Comparison of ENCODE assay signal across 8 cellular contexts in the genomic region with DNA sequence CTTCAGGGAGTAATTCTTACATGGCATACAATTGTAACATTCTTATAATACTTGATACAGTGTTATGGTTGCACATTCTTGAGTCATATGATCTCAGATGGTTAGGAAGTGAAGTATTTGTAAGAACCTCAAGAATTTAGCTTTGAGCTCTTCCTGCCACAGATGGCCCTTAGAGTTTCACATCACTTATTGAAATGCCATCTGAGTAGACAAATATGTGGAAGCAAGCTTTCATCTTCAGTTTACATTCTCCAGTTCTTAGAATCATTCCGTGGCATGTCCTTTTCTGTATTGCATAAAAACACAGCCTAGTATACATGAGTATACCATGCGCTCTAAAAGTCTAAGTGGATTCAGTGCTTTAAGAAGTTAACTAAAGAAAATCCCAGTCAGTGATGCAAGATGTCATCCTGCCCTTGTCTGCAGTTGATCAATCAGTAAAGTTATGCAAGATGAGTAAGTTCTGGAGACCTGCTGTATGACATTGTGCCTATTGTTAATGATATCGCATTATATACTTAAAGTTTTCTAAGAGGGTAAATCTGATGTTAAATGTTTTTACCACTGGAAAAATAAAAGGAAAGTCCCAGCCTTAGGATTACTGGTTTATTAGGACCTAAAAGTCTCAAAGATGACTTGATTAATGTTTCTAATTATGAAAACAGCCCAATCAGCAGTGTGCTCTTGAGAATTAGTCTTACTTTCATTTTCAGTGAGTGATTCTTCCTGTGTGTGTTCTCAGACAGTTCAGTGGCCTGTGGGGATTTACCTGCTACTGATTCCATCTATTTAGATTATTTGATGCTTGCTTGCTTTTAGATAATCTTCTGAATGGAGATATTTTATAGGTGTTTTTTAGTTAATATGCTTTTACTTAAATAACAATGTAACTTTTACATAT. TPM values are rescaled to one million over a fixed set of nuclear protein-coding genes. Genes with fewer than 3 reads are reported as not detected.
A peak's percentile ranks its signal among the peaks of the same experiment; 100 is the strongest.
DNase-seq lines count a peak whose midpoint lies in the region; ATAC-seq, FAIRE-seq and TF ChIP-seq lines count a peak whose summit lies in the region.

No MANE protein-coding gene starts in this region.

- no peaks in the 10 kb centered on the region for H3K79me2 ChIP-seq in neural progenitor cell (ENCODE audit: low read depth)

- H3K27ac ChIP-seq in neural progenitor cell, result no peak overlapping the region

- no peak for FAIRE-seq in bronchial epithelial cell (lab: Jason Lieb, UNC)

- peaks cover 25% of the 10 kb centered on the region for H3K4me1 ChIP-seq in mucosa of descending colon (ENCODE audit: low read depth)
- no peaks in the 10 kb centered on the region for H3K4me1 ChIP-seq in neural progenitor cell

- H2AFZ ChIP-seq in neural progenitor cell (replicated peaks), result no peak overlapping the region

- H3K36me3 Mint-ChIP-seq in activated naive CD4-positive, alpha-beta T cell treated with anti-CD3 and anti-CD28 coated beads for 36 hours (ENCODE audit: low read depth), result no peaks in the 10 kb centered on the region
- H3K36me3 Mint-ChIP-seq in neural progenitor cell, result peaks cover 15% of the 10 kb centered on the region

- intact Hi-C loops in activated naive CD4-positive, alpha-beta T cell treated with anti-CD3 and anti-CD28 coated beads for 36 hours (cut with micrococcal nuclease), result loop anchor here (1.0 to 5.0 kb wide), 14 partner anchors 13 to 777 kb away; partner anchors contain the start of genes GLRX, RFESD, RHOBTB3 and SKIC3
- intact Hi-C loops in mucosa of descending colon (cut with DNase I, micrococcal nuclease), result no loop called here

- no peak overlapping the region for H3K4me2 ChIP-seq in neural progenitor cell

- no peaks in the 10 kb centered on the region for H3K27me3 Mint-ChIP-seq in activated naive CD4-positive, alpha-beta T cell treated with anti-CD3 and anti-CD28 coated beads for 36 hours (ENCODE audit: low read depth)
- H3K27me3 Mint-ChIP-seq in neural progenitor cell (ENCODE audit: insufficient read depth, low read depth), result peaks cover 6% of the 10 kb centered on the region

- H3K4me3 ChIP-seq in bronchial epithelial cell (ENCODE audit: low read depth, low read length), result no peak overlapping the region
- H3K4me3 ChIP-seq in mucosa of descending colon, result no peak overlapping the region
- no peak overlapping the region for H3K4me3 ChIP-seq in neural progenitor cell

- H3K4me1 Mint-ChIP-seq in activated naive CD4-positive, alpha-beta T cell treated with anti-CD3 and anti-CD28 coated beads for 36 hours (ENCODE audit: low read depth), result peaks cover 26% of the 10 kb centered on the region
- no peaks in the 10 kb centered on the region for H3K4me1 Mint-ChIP-seq in neural progenitor cell

- no peaks in the 10 kb centered on the region for H3K27me3 ChIP-seq in bronchial epithelial cell (ENCODE audit: control insufficient read depth, insufficient read depth, low read length)
- no peaks in the 10 kb centered on the region for H3K27me3 ChIP-seq in neural progenitor cell

- H3K4me3 Mint-ChIP-seq in activated naive CD4-positive, alpha-beta T cell treated with anti-CD3 and anti-CD28 coated beads for 36 hours, result peak overlapping the region; percentile 36
- no peak overlapping the region for H3K4me3 Mint-ChIP-seq in neural progenitor cell

- no peaks in the 10 kb centered on the region for H4K20me1 ChIP-seq in neural progenitor cell (ENCODE audit: low read depth)

- CTCF ChIA-PET in activated naive CD4-positive, alpha-beta T cell treated with anti-CD3 and anti-CD28 coated beads for 36 hours (lab: Charles Lee), result interaction anchor here (0.8 to 1.6 kb wide), 2 partner anchors 49 to 116 kb away, joined by 3 to 4 read pairs; no protein-coding TSS in a partner anchor

- H3K9me3 Mint-ChIP-seq in activated naive CD4-positive, alpha-beta T cell treated with anti-CD3 and anti-CD28 coated beads for 36 hours, result no peaks in the 10 kb centered on the region
- peaks cover 3% of the 10 kb centered on the region for H3K9me3 Mint-ChIP-seq in neural progenitor cell

- H3K36me3 ChIP-seq in bronchial epithelial cell (ENCODE audit: control insufficient read depth, insufficient read depth, low read length) (peaks cover under 1% of the 10 kb centered on the region), mucosa of descending colon (ENCODE audit: low read depth) (no peaks in the 10 kb centered on the region), neural progenitor cell (no peaks in the 10 kb centered on the region)

- ATAC-seq in HG02759 (IDR thresholded peaks at IDR 0.05; ENCODE audit: unreplicated experiment) (peak; percentile 86), mucosa of descending colon (peak; percentile 70)

- TF ChIP-seq CTCF in bronchial epithelial cell (IDR thresholded peaks at IDR 0.05; ENCODE audit: insufficient read depth, low read length, severe bottlenecking), result no peak
- TF ChIP-seq CTCF in mucosa of descending colon (IDR thresholded peaks at IDR 0.05), result no peak
- TF ChIP-seq CTCF in neural progenitor cell (IDR thresholded peaks at IDR 0.05), result no peak

- no peaks in the 10 kb centered on the region for H3K9me3 ChIP-seq in mucosa of descending colon
- no peaks in the 10 kb centered on the region for H3K9me3 ChIP-seq in neural progenitor cell (ENCODE audit: low read depth)

- H3K9ac ChIP-seq in neural progenitor cell, result no peak overlapping the region

- no peaks in the 10 kb centered on the region for H3F3A ChIP-seq in neural progenitor cell (ENCODE audit: low read depth)

- H3K27ac Mint-ChIP-seq in activated naive CD4-positive, alpha-beta T cell treated with anti-CD3 and anti-CD28 coated beads for 36 hours, result peak overlapping the region; percentile 47
- H3K27ac Mint-ChIP-seq in neural progenitor cell, result no peak overlapping the region

- peak; percentile 48 for DNase-seq in activated naive CD4-positive, alpha-beta T cell treated with anti-CD3 and anti-CD28 coated beads for 36 hours
- no peak for DNase-seq in activated naive CD4-positive, alpha-beta T cell treated with anti-CD3 and anti-CD28 coated beads, Interleukin-2, amount 50 U/mL, for 16 hours
- DNase-seq in NCI-H82 treated with DMSO at 0.1 percent for 48 hours (lab: John Stamatoyannopoulos, UW; ENCODE audit: unreplicated experiment) (peak; percentile 3), bronchial epithelial cell (ENCODE audit: low read depth) (peak; percentile 78), mucosa of descending colon (no peak), activated gamma-delta T cell (lab: John Stamatoyannopoulos, UW) (no peak), neural progenitor cell (ENCODE audit: low spot score) (no peak)

RNA-seq across cellular contexts. Expression of gene RHOBTB3, which starts 29.4 kb away (rescaled TPM):
- 1 to 10 TPM; 1.5 to 2.4 TPM for total RNA-seq in activated naive CD4-positive, alpha-beta T cell treated with anti-CD3 and anti-CD28 coated beads for 36 hours
- 9.6 and 21.6 TPM in 2 replicates for total RNA-seq in bronchial epithelial cell
- 10 to 100 TPM; 56.5 to 85.2 (median 60.4) TPM for total RNA-seq in mucosa of descending colon
- total RNA-seq in neural progenitor cell (ENCODE audit: low replicate concordance), result 3.6 and 5.5 TPM in 2 replicates

Comparison
In these comparisons a context has a peak if more than half of its experiments do, and no peak if none do; other contexts are left out.
1. DNase-seq: peak in activated naive CD4-positive, alpha-beta T cell treated with anti-CD3 and anti-CD28 coated beads for 36 hours (single experiment), NCI-H82 treated with DMSO at 0.1 percent for 48 hours (single experiment) and bronchial epithelial cell (single experiment); none in activated naive CD4-positive, alpha-beta T cell treated with anti-CD3 and anti-CD28 coated beads, Interleukin-2, amount 50 U/mL, for 16 hours (single experiment), mucosa of descending colon (0 of 3), activated gamma-delta T cell (single experiment) and neural progenitor cell (single experiment).